ENCODE assay signal across 8 cellular contexts in genomic region chrX:21993265-21993664, GRCh38. TPM values are rescaled to one million over a fixed set of nuclear protein-coding genes. Genes with fewer than 3 reads are reported as not detected.
DNase-seq lines count a peak whose midpoint lies in the region; ATAC-seq and TF ChIP-seq lines count a peak whose summit lies in the region.

No MANE protein-coding gene starts in this region.

- H3K56ac ChIP-seq in mesendoderm (ENCODE audit: low read length), result no peak overlapping the region

- H3K23ac ChIP-seq in mesendoderm (ENCODE audit: low read length), result no peak overlapping the region

- H3K4me2 ChIP-seq in mesendoderm (ENCODE audit: low read length), result no peak overlapping the region

- H3K9me3 Mint-ChIP-seq in activated naive CD8-positive, alpha-beta T cell treated with anti-CD3 and anti-CD28 coated beads for 36 hours, result no peaks in the 10 kb centered on the region

- H3K27ac ChIP-seq in right atrium auricular region (no peak overlapping the region), mesendoderm (ENCODE audit: low read depth, low read length) (no peak overlapping the region)

- H3K79me2 ChIP-seq in mesendoderm (ENCODE audit: control insufficient read depth, insufficient read depth, low read length), result no peaks in the 10 kb centered on the region

- H3K4me1 ChIP-seq in right atrium auricular region, result no peaks in the 10 kb centered on the region
- H3K4me1 ChIP-seq in mesendoderm (ENCODE audit: control insufficient read depth, low read depth, low read length), result no peaks in the 10 kb centered on the region

- no peaks in the 10 kb centered on the region for H3K79me1 ChIP-seq in mesendoderm (ENCODE audit: low read length)

- H2AK5ac ChIP-seq in mesendoderm (ENCODE audit: low read length), result no peak overlapping the region

- H3K27me3 ChIP-seq in right atrium auricular region (no peaks in the 10 kb centered on the region), mesendoderm (ENCODE audit: insufficient read depth, low read length, poor library complexity) (no peaks in the 10 kb centered on the region)

- no peak overlapping the region for H2BK120ac ChIP-seq in mesendoderm (ENCODE audit: low read depth, low read length)

- no peak overlapping the region for H2BK15ac ChIP-seq in mesendoderm (replicated peaks; ENCODE audit: low read depth)

- H3K27ac Mint-ChIP-seq in activated naive CD8-positive, alpha-beta T cell treated with anti-CD3 and anti-CD28 coated beads for 36 hours, result peak overlapping the region; percentile 38

- H3K4me3 Mint-ChIP-seq in activated naive CD8-positive, alpha-beta T cell treated with anti-CD3 and anti-CD28 coated beads for 36 hours, result no peak overlapping the region

- H4K8ac ChIP-seq in mesendoderm (ENCODE audit: low read depth, low read length), result no peak overlapping the region

- H4K5ac ChIP-seq in mesendoderm (ENCODE audit: low read length), result no peak overlapping the region

- DNase-seq in Right ventricle myocardium superior (peak; percentile 55), right atrium auricular region (ENCODE audit: low spot score) (no peak), mesendoderm (no peak), T1000 (lab: John Stamatoyannopoulos, UW) (no peak), DMS114 treated with DMSO at 0.1 percent for 48 hours (lab: John Stamatoyannopoulos, UW; ENCODE audit: unreplicated experiment) (no peak)
- DNase-seq in activated naive CD8-positive, alpha-beta T cell treated with anti-CD3 and anti-CD28 coated beads for 36 hours, result no peak
- DNase-seq in activated naive CD4-positive, alpha-beta T cell treated with anti-CD3 and anti-CD28 coated beads, Interleukin-2, amount 50 U/mL, for 16 hours, result no peak

- H3K18ac ChIP-seq in mesendoderm (ENCODE audit: low read length), result no peak overlapping the region

- ATAC-seq in Right ventricle myocardium superior (ENCODE audit: poor library complexity) (peak; percentile 61), HG03097 (IDR thresholded peaks at IDR 0.05; ENCODE audit: low FRiP score, unreplicated experiment) (peak; percentile 65)

- TF ChIP-seq CTCF in right atrium auricular region (IDR thresholded peaks at IDR 0.05), result no peak

- peaks cover 65% of the 10 kb centered on the region for H3K4me1 Mint-ChIP-seq in activated naive CD8-positive, alpha-beta T cell treated with anti-CD3 and anti-CD28 coated beads for 36 hours

- no peak overlapping the region for H2BK5ac ChIP-seq in mesendoderm (ENCODE audit: low read length)

- H3K4ac ChIP-seq in mesendoderm (ENCODE audit: low read depth, low read length), result no peak overlapping the region

- no peaks in the 10 kb centered on the region for H3K9me3 ChIP-seq in right atrium auricular region

- H3K36me3 ChIP-seq in right atrium auricular region (peaks cover 4% of the 10 kb centered on the region), mesendoderm (ENCODE audit: control insufficient read depth, insufficient read depth, low read length) (no peaks in the 10 kb centered on the region)

- peaks cover 85% of the 10 kb centered on the region for H3K36me3 Mint-ChIP-seq in activated naive CD8-positive, alpha-beta T cell treated with anti-CD3 and anti-CD28 coated beads for 36 hours

- intact Hi-C loops in Right ventricle myocardium superior (cut with DNase I), result no loop called here

- no peak overlapping the region for H3K9ac ChIP-seq in mesendoderm (ENCODE audit: low read length)

- H3K4me3 ChIP-seq in right atrium auricular region (no peak overlapping the region), mesendoderm (ENCODE audit: low read length) (no peak overlapping the region)

- no peaks in the 10 kb centered on the region for H3K27me3 Mint-ChIP-seq in activated naive CD8-positive, alpha-beta T cell treated with anti-CD3 and anti-CD28 coated beads for 36 hours

- WGBS in mesendoderm (ENCODE audit: extremely low coverage, insufficient coverage, low lambda C conversion rate), result no CpG with 5 or more reads among the region's 8 CpGs

RNA-seq across cellular contexts. Expression of gene PHEX, which starts 38.9 kb away (rescaled TPM):
- total RNA-seq in Right ventricle myocardium superior (0.08 TPM), right atrium auricular region (not detected)
- 10 to 100 TPM; 22.3 to 22.4 TPM for total RNA-seq in activated naive CD8-positive, alpha-beta T cell treated with anti-CD3 and anti-CD28 coated beads for 36 hours
- 0.03 TPM for polyA plus RNA-seq in mesendoderm (2013, experiment 1 of 2)
- 0.04 TPM for polyA plus RNA-seq in mesendoderm (2013, experiment 2 of 2)

RNA-seq across cellular contexts. Expression of gene SMS, which starts 52.8 kb away (rescaled TPM):
- total RNA-seq in Right ventricle myocardium superior, result 53.3 TPM
- total RNA-seq in right atrium auricular region, result 10 to 100 TPM; 40.3 to 41.3 TPM
- 100 to 1,000 TPM; 202 to 206 TPM for total RNA-seq in activated naive CD8-positive, alpha-beta T cell treated with anti-CD3 and anti-CD28 coated beads for 36 hours
- polyA plus RNA-seq in mesendoderm (2013, experiment 1 of 2), result 152 TPM
- 155 TPM for polyA plus RNA-seq in mesendoderm (2013, experiment 2 of 2)

Comparison
In these comparisons a context has a peak if more than half of its experiments do, and no peak if none do; other contexts are left out.
1. RNA of gene PHEX, which starts 38.9 kb away (total RNA-seq): 22.3 to 22.4 TPM in activated naive CD8-positive, alpha-beta T cell treated with anti-CD3 and anti-CD28 coated beads for 36 hours; 0.08 TPM in Right ventricle myocardium superior (single experiment) and not detected in right atrium auricular region; every median in the first group is over 10 times any median in the second.